Comparison of ENCODE assay signal across 18 cellular contexts in genomic region chr13:85597790-85598500, GRCh38.
DNase-seq lines count a peak whose midpoint lies in the region; ATAC-seq and TF ChIP-seq lines count a peak whose summit lies in the region.
"Had no signal": no experiment of that assay in that cellular context is flagged by ENCODE, and none has a peak within 500 bp of the region (broad histone marks: within the 10 kb centered on the region; RNA-seq: fewer than 3 reads in every experiment).

No MANE protein-coding gene starts in this region.

- H3K4me3 ChIP-seq in mammary epithelial cell (replicated peaks in 1 of 3; ENCODE audit: insufficient read depth in 1 of 3, low read depth in 2 of 3, low read length in 3 of 3), result no peak overlapping the region
- H3K4me3 ChIP-seq: A549, K562, MG63 had no signal

- no peaks in the 10 kb centered on the region for H3K79me2 ChIP-seq in mammary epithelial cell (ENCODE audit: insufficient read depth, low read length)

- peaks cover 2% of the 10 kb centered on the region for H3K9me3 Mint-ChIP-seq in activated T-cell treated with anti-CD3 and anti-CD28 coated beads, Interleukin-2, amount 50 U/mL, for 24 hours
- peaks cover 8% of the 10 kb centered on the region for H3K9me3 Mint-ChIP-seq in nephron progenitor cell

- H3K27ac Mint-ChIP-seq in activated T-cell treated with anti-CD3 and anti-CD28 coated beads, Interleukin-2, amount 50 U/mL, for 24 hours, result no peak overlapping the region
- H3K27ac Mint-ChIP-seq in nephron progenitor cell, result no peak overlapping the region
- H3K27ac Mint-ChIP-seq: CD14-positive monocyte had no signal

- no peak overlapping the region for H3K27ac ChIP-seq in mammary epithelial cell (ENCODE audit: insufficient read depth, low read depth, low read length)

- intact Hi-C loops in mammary epithelial cell (cut with micrococcal nuclease), result no loop called here

- H3K27me3 ChIP-seq in mammary epithelial cell (ENCODE audit: insufficient read depth, low read length), result no peaks in the 10 kb centered on the region
- H3K27me3 ChIP-seq: MG63 had no signal

- WGBS in mammary epithelial cell (ENCODE audit: low coverage, missing lambda C conversion rate), result 70% methylated on average over 4 of the region's 4 CpGs

- no peak overlapping the region for H3K9ac ChIP-seq in mammary epithelial cell (ENCODE audit: insufficient read depth, low read length)

- no peaks in the 10 kb centered on the region for H3K36me3 ChIP-seq in mammary epithelial cell (ENCODE audit: insufficient read depth, low read length)
- H3K36me3 ChIP-seq: MG63 had no signal

- H4K20me1 ChIP-seq in mammary epithelial cell (ENCODE audit: insufficient read depth, low read length), result no peaks in the 10 kb centered on the region

- DNase-seq in ELR (ENCODE audit: low read depth), result peak; percentile 6
- peak; percentile 11 for DNase-seq in M059J (ENCODE audit: low read depth)
- peak; percentile 92 for DNase-seq in mammary epithelial cell
- peak; percentile 1 for DNase-seq in fibroblast of the conjunctiva (ENCODE audit: low read depth)
- DNase-seq in activated T-cell treated with anti-CD3 and anti-CD28 coated beads, Interleukin-2, amount 50 U/mL, for 24 hours, result no peak
- DNase-seq in nephron progenitor cell, result no peak
- DNase-seq in NOMO-1 treated with dmso at 0.1 percent for 144 hours (lab: John Stamatoyannopoulos, UW; ENCODE audit: unreplicated experiment), result no peak
- DNase-seq: COR-L47, HCEC 1CT, MG63, NCI-H1105, NCI-H1694 treated with DMSO at 0.1 percent for 48 hours, NCI-H446 treated with DMSO at 0.1 percent for 48 hours, NCI-H82 had no signal

- no TSS peak for BruUV-seq in mammary epithelial cell (replicated peaks; lab: Mats Ljungman, UMichigan)

- ATAC-seq in GM21528 (IDR thresholded peaks at IDR 0.05; ENCODE audit: low FRiP score, unreplicated experiment), result no peak
- ATAC-seq: A549, K562 had no signal

- in situ Hi-C loops in mammary epithelial cell (cut with MboI; ENCODE audit: low sequenced_read_pairs in 2 of 2), result no loop called here

- H3K9me3 ChIP-seq in mammary epithelial cell (replicated peaks; ENCODE audit: insufficient read depth, low read length), result no peaks in the 10 kb centered on the region
- H3K9me3 ChIP-seq: A549, MG63 had no signal

- H3K27me3 Mint-ChIP-seq in activated T-cell treated with anti-CD3 and anti-CD28 coated beads, Interleukin-2, amount 50 U/mL, for 24 hours, result no peaks in the 10 kb centered on the region
- no peaks in the 10 kb centered on the region for H3K27me3 Mint-ChIP-seq in nephron progenitor cell (ENCODE audit: low read depth, poor library complexity)

- no peak for TF ChIP-seq CTCF in mammary epithelial cell (conservative IDR thresholded peaks at IDR 0.05 in 1 of 2, IDR thresholded peaks at IDR 0.05 in 1 of 2; ENCODE audit: extremely low read depth in 1 of 2, insufficient read depth in 1 of 2, low read depth in 1 of 2, low read length in 2 of 2)
- TF ChIP-seq CTCF in nephron progenitor cell (IDR thresholded peaks at IDR 0.05), result no peak

- H3K4me1 Mint-ChIP-seq in activated T-cell treated with anti-CD3 and anti-CD28 coated beads, Interleukin-2, amount 50 U/mL, for 24 hours (ENCODE audit: low read depth), result no peaks in the 10 kb centered on the region
- H3K4me1 Mint-ChIP-seq in nephron progenitor cell, result no peaks in the 10 kb centered on the region
- H3K4me1 Mint-ChIP-seq: CD14-positive monocyte had no signal

- H3K36me3 Mint-ChIP-seq in activated T-cell treated with anti-CD3 and anti-CD28 coated beads, Interleukin-2, amount 50 U/mL, for 24 hours (ENCODE audit: low read depth), result no peaks in the 10 kb centered on the region
- no peaks in the 10 kb centered on the region for H3K36me3 Mint-ChIP-seq in nephron progenitor cell (ENCODE audit: low read depth)
- H3K36me3 Mint-ChIP-seq: CD14-positive monocyte had no signal

- H3K4me1 ChIP-seq in mammary epithelial cell (ENCODE audit: insufficient read depth, low read length), result peaks cover 7% of the 10 kb centered on the region

- no peak overlapping the region for H3K4me2 ChIP-seq in mammary epithelial cell (ENCODE audit: insufficient read depth, low read depth, low read length)
- H3K4me2 ChIP-seq: A549 had no signal

- dilution Hi-C loops in mammary epithelial cell (cut with HindIII; ENCODE audit: low sequenced_read_pairs), result no loop called here

- H2AFZ ChIP-seq in mammary epithelial cell (ENCODE audit: low read depth, low read length), result no peak overlapping the region

- no peak overlapping the region for H3K4me3 Mint-ChIP-seq in activated T-cell treated with anti-CD3 and anti-CD28 coated beads, Interleukin-2, amount 50 U/mL, for 24 hours
- H3K4me3 Mint-ChIP-seq in nephron progenitor cell, result no peak overlapping the region
- H3K4me3 Mint-ChIP-seq: CD14-positive monocyte had no signal

- CTCF ChIA-PET in mammary epithelial cell (lab: Charles Lee; ENCODE audit: low non-redundant PET), result no interaction called here

Comparison
In these comparisons a context has a peak if more than half of its experiments do, and no peak if none do; other contexts are left out.
1. DNase-seq: peak in ELR (single experiment), M059J (single experiment), mammary epithelial cell (single experiment) and fibroblast of the conjunctiva (single experiment); none in activated T-cell treated with anti-CD3 and anti-CD28 coated beads, Interleukin-2, amount 50 U/mL, for 24 hours (single experiment), nephron progenitor cell (single experiment) and NOMO-1 treated with dmso at 0.1 percent for 144 hours (single experiment).